Comparison of ENCODE assay signal across 1 cellular context in the genomic region with DNA sequence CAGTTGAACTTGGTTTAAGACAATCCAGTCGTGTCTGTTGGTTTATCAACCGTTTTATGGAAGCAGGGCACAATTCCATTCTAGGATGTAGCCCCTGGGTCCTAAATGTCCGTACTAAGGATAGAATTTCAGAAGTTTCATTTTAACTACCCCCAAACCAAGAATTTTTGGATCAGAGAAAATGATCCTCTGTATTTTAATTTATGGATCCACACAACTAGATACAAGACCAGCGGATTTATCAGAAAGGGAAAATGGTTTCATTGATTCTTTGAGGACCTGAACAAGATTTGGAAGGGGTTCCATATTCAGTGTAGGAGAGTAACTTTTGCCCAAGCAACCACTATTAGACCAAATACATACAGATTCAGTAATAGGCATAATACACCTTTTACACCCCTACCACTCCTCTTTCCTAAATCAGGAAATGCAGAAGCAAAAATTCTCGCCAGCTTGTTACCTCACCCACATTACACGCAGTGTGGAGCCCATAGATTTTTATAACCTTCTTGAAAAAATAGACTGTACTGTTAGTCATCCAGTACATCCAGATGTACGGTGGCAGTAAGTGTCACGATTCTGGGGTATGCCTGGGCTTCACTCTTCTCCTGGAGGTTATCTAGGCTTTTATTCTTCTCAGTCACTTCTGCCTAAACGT.
TF ChIP-seq lines count a peak whose summit lies in the region.

No MANE protein-coding gene starts in this region.

TF ChIP-seq in SK-N-SH, 30 proteins besides CTCF, POLR2A, EP300 and RAD21 (continued from another document):
- TF ChIP-seq, protein P1, sequence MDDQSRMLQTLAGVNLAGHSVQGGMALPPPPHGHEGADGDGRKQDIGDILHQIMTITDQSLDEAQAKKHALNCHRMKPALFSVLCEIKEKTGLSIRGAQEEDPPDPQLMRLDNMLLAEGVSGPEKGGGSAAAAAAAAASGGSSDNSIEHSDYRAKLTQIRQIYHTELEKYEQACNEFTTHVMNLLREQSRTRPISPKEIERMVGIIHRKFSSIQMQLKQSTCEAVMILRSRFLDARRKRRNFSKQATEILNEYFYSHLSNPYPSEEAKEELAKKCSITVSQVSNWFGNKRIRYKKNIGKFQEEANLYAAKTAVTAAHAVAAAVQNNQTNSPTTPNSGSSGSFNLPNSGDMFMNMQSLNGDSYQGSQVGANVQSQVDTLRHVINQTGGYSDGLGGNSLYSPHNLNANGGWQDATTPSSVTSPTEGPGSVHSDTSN (IDR thresholded peaks at IDR 0.05), result no peak
- TF ChIP-seq SMC3 (IDR thresholded peaks at IDR 0.05; ENCODE audit: low read depth, low read length) (no peak), YY1 (IDR thresholded peaks at IDR 0.05; ENCODE audit: low read depth) (no peak), TEAD4 (IDR thresholded peaks at IDR 0.05; ENCODE audit: borderline replicate concordance, insufficient read depth) (no peak), RFX5 (IDR thresholded peaks at IDR 0.05; ENCODE audit: low read length) (no peak), GATA2 (CRISPR knock-in tag; IDR thresholded peaks at IDR 0.05) (no peak), RXRA (IDR thresholded peaks at IDR 0.05; ENCODE audit: borderline replicate concordance, low read depth) (no peak), NRF1 (IDR thresholded peaks at IDR 0.05; ENCODE audit: low read depth, low read length) (no peak)
- TF ChIP-seq, protein P2, sequence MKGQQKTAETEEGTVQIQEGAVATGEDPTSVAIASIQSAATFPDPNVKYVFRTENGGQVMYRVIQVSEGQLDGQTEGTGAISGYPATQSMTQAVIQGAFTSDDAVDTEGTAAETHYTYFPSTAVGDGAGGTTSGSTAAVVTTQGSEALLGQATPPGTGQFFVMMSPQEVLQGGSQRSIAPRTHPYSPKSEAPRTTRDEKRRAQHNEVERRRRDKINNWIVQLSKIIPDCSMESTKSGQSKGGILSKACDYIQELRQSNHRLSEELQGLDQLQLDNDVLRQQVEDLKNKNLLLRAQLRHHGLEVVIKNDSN (IDR thresholded peaks at IDR 0.05; ENCODE audit: borderline replicate concordance, low read depth), result no peak
- TF ChIP-seq, protein P3, sequence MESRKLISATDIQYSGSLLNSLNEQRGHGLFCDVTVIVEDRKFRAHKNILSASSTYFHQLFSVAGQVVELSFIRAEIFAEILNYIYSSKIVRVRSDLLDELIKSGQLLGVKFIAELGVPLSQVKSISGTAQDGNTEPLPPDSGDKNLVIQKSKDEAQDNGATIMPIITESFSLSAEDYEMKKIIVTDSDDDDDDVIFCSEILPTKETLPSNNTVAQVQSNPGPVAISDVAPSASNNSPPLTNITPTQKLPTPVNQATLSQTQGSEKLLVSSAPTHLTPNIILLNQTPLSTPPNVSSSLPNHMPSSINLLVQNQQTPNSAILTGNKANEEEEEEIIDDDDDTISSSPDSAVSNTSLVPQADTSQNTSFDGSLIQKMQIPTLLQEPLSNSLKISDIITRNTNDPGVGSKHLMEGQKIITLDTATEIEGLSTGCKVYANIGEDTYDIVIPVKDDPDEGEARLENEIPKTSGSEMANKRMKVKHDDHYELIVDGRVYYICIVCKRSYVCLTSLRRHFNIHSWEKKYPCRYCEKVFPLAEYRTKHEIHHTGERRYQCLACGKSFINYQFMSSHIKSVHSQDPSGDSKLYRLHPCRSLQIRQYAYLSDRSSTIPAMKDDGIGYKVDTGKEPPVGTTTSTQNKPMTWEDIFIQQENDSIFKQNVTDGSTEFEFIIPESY (IDR thresholded peaks at IDR 0.05; ENCODE audit: borderline replicate concordance, low read depth), result no peak
